In the genomic region with DNA sequence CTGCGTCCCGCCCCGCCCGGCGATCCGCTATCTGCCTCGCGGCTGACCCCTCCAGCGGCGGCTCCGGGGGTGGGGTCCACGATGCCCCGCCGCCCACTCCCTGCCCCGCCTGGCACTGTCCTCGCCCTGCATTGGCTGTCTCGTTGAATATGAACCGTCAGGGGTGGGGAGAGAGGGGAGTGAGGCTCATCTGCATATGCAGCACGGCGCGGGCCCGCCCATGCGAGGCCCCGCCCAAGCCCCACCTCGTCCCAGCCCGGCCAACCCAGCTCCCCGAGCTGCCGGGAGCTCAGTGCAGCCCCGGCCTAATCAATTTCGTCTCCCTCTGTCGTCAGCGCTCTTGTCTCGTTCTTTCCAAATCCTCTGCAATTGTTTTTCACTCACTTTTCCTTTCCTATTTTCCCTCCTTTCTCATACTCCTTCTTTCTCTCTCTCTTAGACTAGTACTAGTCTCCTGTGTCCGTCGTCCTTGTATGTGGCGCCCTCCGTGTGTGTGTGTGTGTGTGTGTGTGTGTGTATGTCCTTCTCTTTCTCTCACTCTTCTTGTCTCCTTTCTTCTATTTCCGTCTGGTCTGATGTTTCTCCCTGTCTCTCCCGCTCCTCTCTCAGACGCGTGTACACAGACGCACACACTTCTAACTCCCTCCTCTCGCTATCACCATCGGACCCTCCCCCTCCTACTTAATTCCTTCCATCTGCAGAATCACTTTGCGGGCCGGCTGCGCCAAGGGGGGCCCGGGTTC, we compare ENCODE assay signal across 8 cellular contexts. TPM values are rescaled to one million over a fixed set of nuclear protein-coding genes. Genes with fewer than 3 reads are reported as not detected.
DNase-seq lines count a peak whose midpoint lies in the region; ATAC-seq, FAIRE-seq and TF ChIP-seq lines count a peak whose summit lies in the region.

No MANE protein-coding gene starts in this region.

- DNase-seq in GM12891 (ENCODE audit: insufficient read length, low spot score) (peak; percentile 96), NCI-H1694 (lab: John Stamatoyannopoulos, UW) (peak; percentile 83), amygdala (lab: John Stamatoyannopoulos, UW) (peak in 55 of 56 donors; percentile 74 to 99 (median 97)), left ventricle myocardium inferior (peak; percentile 99), posterior vena cava (ENCODE audit: low spot score) (peak; percentile 100), upper lobe of left lung (peak; percentile 99 to 100)

- H3K4me1 ChIP-seq in left ventricle myocardium inferior (peaks cover 54% of the 10 kb centered on the region), upper lobe of left lung (peaks cover 23 to 57% (median 31%) of the 10 kb centered on the region in 4 donors)

- intact Hi-C loops in left ventricle myocardium inferior (cut with micrococcal nuclease), result no loop called here
- intact Hi-C loops in posterior vena cava (cut with DNase I), result loop anchor here in 1 of 2 donors (5.0 kb wide), 1 partner anchor 1229 kb away; no protein-coding TSS in a partner anchor

- H3K4me3 Mint-ChIP-seq in T-helper 1 cell treated with Interleukin-12 subunit alpha and Interleukin-12 subunit beta and Interleukin-4 antibody, amounts not matched to agents 30 μg/mL and 1 μg/mL, for 36 hours, result peak overlapping the region; percentile 80

- no peaks in the 10 kb centered on the region for H3K36me3 ChIP-seq in left ventricle myocardium inferior
- H3K36me3 ChIP-seq in upper lobe of left lung, result no peaks in the 10 kb centered on the region

- H3K9me3 ChIP-seq in left ventricle myocardium inferior (replicated peaks) (no peaks in the 10 kb centered on the region), upper lobe of left lung (no peaks in the 10 kb centered on the region)

- peak overlapping the region; percentile 99 for H3K4me3 ChIP-seq in left ventricle myocardium inferior
- H3K4me3 ChIP-seq in upper lobe of left lung, result peak overlapping the region; percentile 28 to 96 (median 81)

- TF ChIP-seq POLR2A in GM12891 (IDR thresholded peaks at IDR 0.05; ENCODE audit: low read depth, low read length) (no peak), upper lobe of left lung (IDR thresholded peaks at IDR 0.05) (peak in 2 of 4 donors; percentile 21 to 31)

- 0 to 1% methylated on average over 29 to 33 of the region's 48 CpGs for WGBS in upper lobe of left lung, 2 donors

- TF ChIP-seq EP300 in upper lobe of left lung (IDR thresholded peaks at IDR 0.05), result peak in 1 of 4 donors; percentile 19

- ATAC-seq in HG02870 (IDR thresholded peaks at IDR 0.05; ENCODE audit: unreplicated experiment) (peak; percentile 96), upper lobe of left lung (ENCODE audit: low FRiP score in 2 of 2) (peak; percentile 94 to 98)

- peak overlapping the region; percentile 99 for H3K27ac ChIP-seq in left ventricle myocardium inferior (replicated peaks)
- H3K27ac ChIP-seq in upper lobe of left lung, result peak overlapping the region; percentile 82 to 95 (median 86)

- H3K27me3 Mint-ChIP-seq in T-helper 1 cell treated with Interleukin-12 subunit alpha and Interleukin-12 subunit beta and Interleukin-4 antibody, amounts not matched to agents 30 μg/mL and 1 μg/mL, for 36 hours (ENCODE audit: low read depth), result peaks cover 45% of the 10 kb centered on the region

- TF ChIP-seq CTCF in left ventricle myocardium inferior (IDR thresholded peaks at IDR 0.05; ENCODE audit: borderline replicate concordance) (no peak), upper lobe of left lung (IDR thresholded peaks at IDR 0.05) (no peak)

- no peaks in the 10 kb centered on the region for H3K9me3 Mint-ChIP-seq in T-helper 1 cell treated with Interleukin-12 subunit alpha and Interleukin-12 subunit beta and Interleukin-4 antibody, amounts not matched to agents 30 μg/mL and 1 μg/mL, for 36 hours

- no peaks in the 10 kb centered on the region for H3K36me3 Mint-ChIP-seq in T-helper 1 cell treated with Interleukin-12 subunit alpha and Interleukin-12 subunit beta and Interleukin-4 antibody, amounts not matched to agents 30 μg/mL and 1 μg/mL, for 36 hours (ENCODE audit: low read depth)

- no peaks in the 10 kb centered on the region for H3K27me3 ChIP-seq in left ventricle myocardium inferior (ENCODE audit: low read depth)
- H3K27me3 ChIP-seq in upper lobe of left lung, result no peaks in the 10 kb centered on the region

- peak; percentile 90 for FAIRE-seq in GM12891 (lab: Jason Lieb, UNC)

- H3K4me1 Mint-ChIP-seq in T-helper 1 cell treated with Interleukin-12 subunit alpha and Interleukin-12 subunit beta and Interleukin-4 antibody, amounts not matched to agents 30 μg/mL and 1 μg/mL, for 36 hours (ENCODE audit: low read depth), result peaks cover 16% of the 10 kb centered on the region

- H3K27ac Mint-ChIP-seq in T-helper 1 cell treated with Interleukin-12 subunit alpha and Interleukin-12 subunit beta and Interleukin-4 antibody, amounts not matched to agents 30 μg/mL and 1 μg/mL, for 36 hours, result peak overlapping the region; percentile 13

TF ChIP-seq in GM12891, 5 proteins besides CTCF, POLR2A, EP300 and RAD21:
- TF ChIP-seq PAX5 (IDR thresholded peaks at IDR 0.05; ENCODE audit: insufficient read depth, low read length, severe bottlenecking) (no peak), POU2F2 (IDR thresholded peaks at IDR 0.05; ENCODE audit: low read depth, low read length) (peak; percentile 93)

RNA-seq across cellular contexts. Expression of a gene that starts 0.5 kb away (rescaled TPM):
- 0.06 TPM for polyA plus RNA-seq in GM12891 (2012; ENCODE audit: low read depth, missing spikeins)
- total RNA-seq in left ventricle myocardium inferior, result 47.5 TPM
- total RNA-seq in posterior vena cava, result 100 to 1,000 TPM; 113 to 125 TPM
- 10 to 100 TPM; 12.6 to 45.7 (median 21.0) TPM for total RNA-seq in upper lobe of left lung

Comparison
In these comparisons a context has a peak if more than half of its experiments do, and no peak if none do; other contexts are left out.
1. Peak in every context shown above with its lines: DNase-seq, ATAC-seq, H3K4me3 ChIP-seq and H3K27ac ChIP-seq.